Comparison of ENCODE assay signal across 16 cellular contexts in genomic region chr20:21053002-21053762, GRCh38. TPM values are rescaled to one million over a fixed set of nuclear protein-coding genes. Genes with fewer than 3 reads are reported as not detected.
DNase-seq lines count a peak whose midpoint lies in the region; ATAC-seq and TF ChIP-seq lines count a peak whose summit lies in the region.
"Had no signal": no experiment of that assay in that cellular context is flagged by ENCODE, and none has a peak within 500 bp of the region (broad histone marks: within the 10 kb centered on the region; RNA-seq: fewer than 3 reads in every experiment).

No MANE protein-coding gene starts in this region.

- no peaks in the 10 kb centered on the region for H3K36me3 Mint-ChIP-seq in endodermal cell (ENCODE audit: low read depth)
- H3K36me3 Mint-ChIP-seq in progenitor cell of endocrine pancreas (ENCODE audit: insufficient read depth), result no peaks in the 10 kb centered on the region
- H3K36me3 Mint-ChIP-seq: naive B cell had no signal

- TF ChIP-seq CTCF in endodermal cell (conservative IDR thresholded peaks at IDR 0.05) (peak; percentile 45), progenitor cell of endocrine pancreas (IDR thresholded peaks at IDR 0.05; ENCODE audit: unreplicated experiment) (no peak), GM20000 (IDR thresholded peaks at IDR 0.05; ENCODE audit: extremely low read depth, missing control alignments) (no peak)

- H3K27ac ChIP-seq in endodermal cell (ENCODE audit: low read depth, low read length), result no peak overlapping the region
- H3K27ac ChIP-seq: brain microvascular endothelial cell, skin epidermis, tibial nerve had no signal

- DNase-seq in NCI-H82 (lab: John Stamatoyannopoulos, UW), result peak; percentile 16
- DNase-seq in NCI-H82 treated with DMSO at 0.1 percent for 48 hours (lab: John Stamatoyannopoulos, UW; ENCODE audit: unreplicated experiment), result no peak
- DNase-seq in NCI-H345 (lab: John Stamatoyannopoulos, UW), result peak; percentile 15
- DNase-seq in endodermal cell, result peak; percentile 71
- no peak for DNase-seq in progenitor cell of endocrine pancreas (ENCODE audit: low spot score, unreplicated experiment)
- no peak for DNase-seq in GM20000 (ENCODE audit: low spot score)
- no peak for DNase-seq in Right ventricle myocardium inferior (ENCODE audit: missing footprints)
- DNase-seq: brain microvascular endothelial cell, DMS79, naive B cell, NCI-H1436 had no signal

- H3K27ac Mint-ChIP-seq in endodermal cell (peak overlapping the region; percentile 85), progenitor cell of endocrine pancreas (peak overlapping the region; percentile 47)
- H3K27ac Mint-ChIP-seq: activated T-helper 2 cell treated with anti-CD3 and anti-CD28 coated beads, Interferon-gamma antibody, Interleukin-2, Interleukin-4, amounts not matched to agents 10 μg/mL and 5 μg/mL and 100 μg/mL, durations not matched to agents 14 hours and 24 hours and 36 hours; naive B cell had no signal

- H3K27me3 Mint-ChIP-seq in endodermal cell (ENCODE audit: insufficient read depth) (no peaks in the 10 kb centered on the region), progenitor cell of endocrine pancreas (peaks cover 6% of the 10 kb centered on the region)

- no peak overlapping the region for H3K9ac ChIP-seq in endodermal cell (ENCODE audit: extremely low read depth, low read length, poor library complexity, severe bottlenecking)

- H3K27me3 ChIP-seq in endodermal cell (ENCODE audit: control insufficient read depth, insufficient read depth, low read length, poor library complexity, severe bottlenecking), result no peaks in the 10 kb centered on the region
- H3K27me3 ChIP-seq: brain microvascular endothelial cell, tibial nerve had no signal

- no peak overlapping the region for H3K4me3 ChIP-seq in endodermal cell (ENCODE audit: low read length)
- H3K4me3 ChIP-seq: skin epidermis, tibial nerve had no signal

- peaks cover 26% of the 10 kb centered on the region for H3K4me1 Mint-ChIP-seq in endodermal cell
- peaks cover 14% of the 10 kb centered on the region for H3K4me1 Mint-ChIP-seq in progenitor cell of endocrine pancreas (ENCODE audit: low read depth)
- H3K4me1 Mint-ChIP-seq: naive B cell had no signal

- ATAC-seq in HG03521 (IDR thresholded peaks at IDR 0.05; ENCODE audit: unreplicated experiment), result no peak
- ATAC-seq in Right ventricle myocardium inferior, result no peak

- H3K4me3 Mint-ChIP-seq in endodermal cell (peak overlapping the region; percentile 25), progenitor cell of endocrine pancreas (ENCODE audit: low read depth) (no peak overlapping the region)

- peaks cover 2% of the 10 kb centered on the region for H3K4me1 ChIP-seq in endodermal cell (ENCODE audit: control insufficient read depth, insufficient read depth, low read length)
- H3K4me1 ChIP-seq: tibial nerve had no signal

- H3K9me3 ChIP-seq in endodermal cell (ENCODE audit: control insufficient read depth, low read length), result no peaks in the 10 kb centered on the region

- H3K9me3 Mint-ChIP-seq in endodermal cell (no peaks in the 10 kb centered on the region), progenitor cell of endocrine pancreas (ENCODE audit: low read depth) (peaks cover 4% of the 10 kb centered on the region)
- H3K9me3 Mint-ChIP-seq: activated T-helper 2 cell treated with anti-CD3 and anti-CD28 coated beads, Interferon-gamma antibody, Interleukin-2, Interleukin-4, amounts not matched to agents 10 μg/mL and 5 μg/mL and 100 μg/mL, durations not matched to agents 14 hours and 24 hours and 36 hours had no signal

- intact Hi-C loops in Right ventricle myocardium inferior (cut with DNase I), result no loop called here

- H3K36me3 ChIP-seq in endodermal cell (ENCODE audit: control insufficient read depth, insufficient read depth, low read length), result no peaks in the 10 kb centered on the region
- H3K36me3 ChIP-seq: brain microvascular endothelial cell, tibial nerve had no signal

- WGBS in endodermal cell (ENCODE audit: insufficient coverage in 1 of 2, insufficient read length in 1 of 2), 2 experiments, result 5 to 23% methylated on average over 7 to 10 of the region's 10 CpGs

RNA-seq across cellular contexts. Expression of gene LINC00237, which starts 53.0 kb away (rescaled TPM):
- total RNA-seq in endodermal cell, result 1 to 10 TPM in 1 of 2 donors, not detected in 1; 2.0 TPM
- polyA plus RNA-seq in endodermal cell (2013, experiment 1 of 2), result not detected
- not detected for polyA plus RNA-seq in endodermal cell (2013, experiment 2 of 2)
- total RNA-seq in progenitor cell of endocrine pancreas, result not detected in 2 replicates
- total RNA-seq in Right ventricle myocardium inferior, result not detected
- total RNA-seq: activated T-helper 2 cell treated with anti-CD3 and anti-CD28 coated beads, Interferon-gamma antibody, Interleukin-2, Interleukin-4, amounts not matched to agents 10 μg/mL and 5 μg/mL and 100 μg/mL, durations not matched to agents 14 hours and 24 hours and 36 hours; epithelial cell of proximal tubule; tibial nerve had no signal

Comparison
In these comparisons a context has a peak if more than half of its experiments do, and no peak if none do; other contexts are left out.
1. DNase-seq: peak in NCI-H82 (single experiment), NCI-H345 (single experiment) and endodermal cell (single experiment); none in NCI-H82 treated with DMSO at 0.1 percent for 48 hours (single experiment), progenitor cell of endocrine pancreas (single experiment), GM20000 (single experiment) and Right ventricle myocardium inferior (single experiment).